ENCODE assay signal across 1 cellular context in the genomic region with DNA sequence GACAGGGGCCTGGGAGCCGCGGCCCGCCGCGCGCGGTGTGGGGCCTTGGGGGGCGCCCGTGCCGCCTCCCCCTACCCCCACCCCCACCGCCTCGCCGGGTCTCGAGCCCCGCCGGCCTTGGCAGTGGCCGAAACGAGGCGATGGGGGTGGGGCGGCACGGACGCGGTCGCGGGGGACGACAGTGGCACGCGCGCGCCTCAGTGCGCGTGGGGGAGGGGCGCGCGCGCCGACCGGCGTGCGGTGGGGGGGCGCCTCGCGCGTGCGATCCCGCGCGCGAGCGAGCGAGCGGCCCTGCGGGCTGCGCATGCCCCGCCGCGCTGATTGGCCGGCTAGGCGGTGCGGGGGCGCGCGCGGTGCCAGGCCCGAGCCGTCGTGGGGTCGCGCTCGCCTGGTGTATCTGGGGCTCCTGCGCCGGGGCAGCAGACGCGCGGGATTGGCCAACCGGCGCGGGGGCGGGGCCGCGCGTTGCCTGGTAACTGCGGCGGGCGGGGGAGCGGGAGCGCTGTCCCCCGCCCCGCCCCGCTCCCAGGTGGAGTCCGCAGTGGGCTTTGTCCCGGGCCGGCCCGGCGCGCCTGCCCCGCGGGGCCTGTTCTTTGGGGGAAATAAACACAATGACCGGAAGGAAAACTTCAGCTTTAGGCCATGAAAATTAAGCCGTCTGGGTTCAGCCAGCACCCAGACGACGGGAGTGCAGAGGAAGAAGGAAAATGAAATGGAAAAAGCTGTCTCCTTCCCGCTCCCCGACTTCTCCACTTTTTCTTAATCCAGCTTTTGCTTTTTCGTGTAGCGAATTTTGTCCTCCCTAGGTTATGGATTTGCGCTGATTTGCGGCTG.
TF ChIP-seq lines count a peak whose summit lies in the region.

No MANE protein-coding gene starts in this region.

TF ChIP-seq in HepG2, 621 proteins besides CTCF, POLR2A, EP300 and RAD21 (continued from another document and continues in another):
- TF ChIP-seq, protein P1, sequence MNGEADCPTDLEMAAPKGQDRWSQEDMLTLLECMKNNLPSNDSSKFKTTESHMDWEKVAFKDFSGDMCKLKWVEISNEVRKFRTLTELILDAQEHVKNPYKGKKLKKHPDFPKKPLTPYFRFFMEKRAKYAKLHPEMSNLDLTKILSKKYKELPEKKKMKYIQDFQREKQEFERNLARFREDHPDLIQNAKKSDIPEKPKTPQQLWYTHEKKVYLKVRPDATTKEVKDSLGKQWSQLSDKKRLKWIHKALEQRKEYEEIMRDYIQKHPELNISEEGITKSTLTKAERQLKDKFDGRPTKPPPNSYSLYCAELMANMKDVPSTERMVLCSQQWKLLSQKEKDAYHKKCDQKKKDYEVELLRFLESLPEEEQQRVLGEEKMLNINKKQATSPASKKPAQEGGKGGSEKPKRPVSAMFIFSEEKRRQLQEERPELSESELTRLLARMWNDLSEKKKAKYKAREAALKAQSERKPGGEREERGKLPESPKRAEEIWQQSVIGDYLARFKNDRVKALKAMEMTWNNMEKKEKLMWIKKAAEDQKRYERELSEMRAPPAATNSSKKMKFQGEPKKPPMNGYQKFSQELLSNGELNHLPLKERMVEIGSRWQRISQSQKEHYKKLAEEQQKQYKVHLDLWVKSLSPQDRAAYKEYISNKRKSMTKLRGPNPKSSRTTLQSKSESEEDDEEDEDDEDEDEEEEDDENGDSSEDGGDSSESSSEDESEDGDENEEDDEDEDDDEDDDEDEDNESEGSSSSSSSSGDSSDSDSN (CRISPR knock-in tag; IDR thresholded peaks at IDR 0.05) = peak; percentile 29; the same call in 1 of the 2 replicates
- TF ChIP-seq, protein P2, sequence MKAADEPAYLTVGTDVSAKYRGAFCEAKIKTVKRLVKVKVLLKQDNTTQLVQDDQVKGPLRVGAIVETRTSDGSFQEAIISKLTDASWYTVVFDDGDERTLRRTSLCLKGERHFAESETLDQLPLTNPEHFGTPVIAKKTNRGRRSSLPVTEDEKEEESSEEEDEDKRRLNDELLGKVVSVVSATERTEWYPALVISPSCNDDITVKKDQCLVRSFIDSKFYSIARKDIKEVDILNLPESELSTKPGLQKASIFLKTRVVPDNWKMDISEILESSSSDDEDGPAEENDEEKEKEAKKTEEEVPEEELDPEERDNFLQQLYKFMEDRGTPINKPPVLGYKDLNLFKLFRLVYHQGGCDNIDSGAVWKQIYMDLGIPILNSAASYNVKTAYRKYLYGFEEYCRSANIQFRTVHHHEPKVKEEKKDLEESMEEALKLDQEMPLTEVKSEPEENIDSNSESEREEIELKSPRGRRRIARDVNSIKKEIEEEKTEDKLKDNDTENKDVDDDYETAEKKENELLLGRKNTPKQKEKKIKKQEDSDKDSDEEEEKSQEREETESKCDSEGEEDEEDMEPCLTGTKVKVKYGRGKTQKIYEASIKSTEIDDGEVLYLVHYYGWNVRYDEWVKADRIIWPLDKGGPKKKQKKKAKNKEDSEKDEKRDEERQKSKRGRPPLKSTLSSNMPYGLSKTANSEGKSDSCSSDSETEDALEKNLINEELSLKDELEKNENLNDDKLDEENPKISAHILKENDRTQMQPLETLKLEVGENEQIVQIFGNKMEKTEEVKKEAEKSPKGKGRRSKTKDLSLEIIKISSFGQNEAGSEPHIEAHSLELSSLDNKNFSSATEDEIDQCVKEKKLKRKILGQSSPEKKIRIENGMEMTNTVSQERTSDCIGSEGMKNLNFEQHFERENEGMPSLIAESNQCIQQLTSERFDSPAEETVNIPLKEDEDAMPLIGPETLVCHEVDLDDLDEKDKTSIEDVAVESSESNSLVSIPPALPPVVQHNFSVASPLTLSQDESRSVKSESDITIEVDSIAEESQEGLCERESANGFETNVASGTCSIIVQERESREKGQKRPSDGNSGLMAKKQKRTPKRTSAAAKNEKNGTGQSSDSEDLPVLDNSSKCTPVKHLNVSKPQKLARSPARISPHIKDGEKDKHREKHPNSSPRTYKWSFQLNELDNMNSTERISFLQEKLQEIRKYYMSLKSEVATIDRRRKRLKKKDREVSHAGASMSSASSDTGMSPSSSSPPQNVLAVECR (CRISPR knock-in tag; IDR thresholded peaks at IDR 0.05; ENCODE audit: borderline replicate concordance) = peak; percentile 30; the same call in 1 of the 2 replicates
- TF ChIP-seq KDM2A (CRISPR knock-in tag; IDR thresholded peaks at IDR 0.05; ENCODE audit: borderline replicate concordance, low read depth) = no peak
- peak; percentile 50; the same call in 1 of the 2 replicates for TF ChIP-seq ZNF777 (CRISPR knock-in tag; IDR thresholded peaks at IDR 0.05)
- TF ChIP-seq ZNF564 (CRISPR knock-in tag; IDR thresholded peaks at IDR 0.05) = no peak
- peak; percentile 84; the same call in 1 of the 2 replicates for TF ChIP-seq ZNF740 (CRISPR knock-in tag; IDR thresholded peaks at IDR 0.05)
- TF ChIP-seq, protein P3, sequence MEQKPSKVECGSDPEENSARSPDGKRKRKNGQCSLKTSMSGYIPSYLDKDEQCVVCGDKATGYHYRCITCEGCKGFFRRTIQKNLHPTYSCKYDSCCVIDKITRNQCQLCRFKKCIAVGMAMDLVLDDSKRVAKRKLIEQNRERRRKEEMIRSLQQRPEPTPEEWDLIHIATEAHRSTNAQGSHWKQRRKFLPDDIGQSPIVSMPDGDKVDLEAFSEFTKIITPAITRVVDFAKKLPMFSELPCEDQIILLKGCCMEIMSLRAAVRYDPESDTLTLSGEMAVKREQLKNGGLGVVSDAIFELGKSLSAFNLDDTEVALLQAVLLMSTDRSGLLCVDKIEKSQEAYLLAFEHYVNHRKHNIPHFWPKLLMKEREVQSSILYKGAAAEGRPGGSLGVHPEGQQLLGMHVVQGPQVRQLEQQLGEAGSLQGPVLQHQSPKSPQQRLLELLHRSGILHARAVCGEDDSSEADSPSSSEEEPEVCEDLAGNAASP (CRISPR knock-in tag; IDR thresholded peaks at IDR 0.05; ENCODE audit: borderline replicate concordance) = 0 out of 2 replicates have a peak, but pooled peaks have one; percentile 29
- peak; percentile 85; the same call in 1 of the 3 replicates for TF ChIP-seq MXI1 (IDR thresholded peaks at IDR 0.05; ENCODE audit: borderline replicate concordance, low read depth, low read length)
- no peak for TF ChIP-seq SOX6 (IDR thresholded peaks at IDR 0.05)
- TF ChIP-seq SOX6 (CRISPR knock-in tag; IDR thresholded peaks at IDR 0.05) = peak; percentile 46; the same call in 1 of the 2 replicates
- no peak for TF ChIP-seq IRX3 (CRISPR knock-in tag; IDR thresholded peaks at IDR 0.05; ENCODE audit: borderline replicate concordance, low read depth)
- TF ChIP-seq CBFB (CRISPR knock-in tag; IDR thresholded peaks at IDR 0.05) = no peak
- TF ChIP-seq SOX13 (IDR thresholded peaks at IDR 0.05) = no peak
- TF ChIP-seq SOX13 (CRISPR knock-in tag; conservative IDR thresholded peaks at IDR 0.05 in 1 of 2, IDR thresholded peaks at IDR 0.05 in 1 of 2) = peak in 1 of 2 experiments; percentile 50; a peak in 1 of 4 replicates
- 0 out of 2 replicates have a peak, but pooled peaks have one; percentile 28 for TF ChIP-seq ZNF501 (CRISPR knock-in tag; IDR thresholded peaks at IDR 0.05)
- no peak for TF ChIP-seq NPAS2 (CRISPR knock-in tag; IDR thresholded peaks at IDR 0.05; ENCODE audit: borderline replicate concordance)
- TF ChIP-seq SIN3A (IDR thresholded peaks at IDR 0.05; ENCODE audit: borderline replicate concordance, low read depth, low read length) = peak; percentile 58; the same call in 1 of the 2 replicates
- no peak for TF ChIP-seq SRF (IDR thresholded peaks at IDR 0.05; ENCODE audit: low read depth, low read length)
- TF ChIP-seq SKI (IDR thresholded peaks at IDR 0.05; ENCODE audit: partially characterized antibody) = peak; percentile 5
- TF ChIP-seq SAP130 (CRISPR knock-in tag; IDR thresholded peaks at IDR 0.05; ENCODE audit: low read depth) = peak; percentile 73
- no peak for TF ChIP-seq DMAP1 (CRISPR knock-in tag; IDR thresholded peaks at IDR 0.05)
- peak; percentile 36 for TF ChIP-seq AGO2 (optimal IDR thresholded peaks at IDR 0.05; ENCODE audit: low read depth, low read length)
- TF ChIP-seq, protein P4, sequence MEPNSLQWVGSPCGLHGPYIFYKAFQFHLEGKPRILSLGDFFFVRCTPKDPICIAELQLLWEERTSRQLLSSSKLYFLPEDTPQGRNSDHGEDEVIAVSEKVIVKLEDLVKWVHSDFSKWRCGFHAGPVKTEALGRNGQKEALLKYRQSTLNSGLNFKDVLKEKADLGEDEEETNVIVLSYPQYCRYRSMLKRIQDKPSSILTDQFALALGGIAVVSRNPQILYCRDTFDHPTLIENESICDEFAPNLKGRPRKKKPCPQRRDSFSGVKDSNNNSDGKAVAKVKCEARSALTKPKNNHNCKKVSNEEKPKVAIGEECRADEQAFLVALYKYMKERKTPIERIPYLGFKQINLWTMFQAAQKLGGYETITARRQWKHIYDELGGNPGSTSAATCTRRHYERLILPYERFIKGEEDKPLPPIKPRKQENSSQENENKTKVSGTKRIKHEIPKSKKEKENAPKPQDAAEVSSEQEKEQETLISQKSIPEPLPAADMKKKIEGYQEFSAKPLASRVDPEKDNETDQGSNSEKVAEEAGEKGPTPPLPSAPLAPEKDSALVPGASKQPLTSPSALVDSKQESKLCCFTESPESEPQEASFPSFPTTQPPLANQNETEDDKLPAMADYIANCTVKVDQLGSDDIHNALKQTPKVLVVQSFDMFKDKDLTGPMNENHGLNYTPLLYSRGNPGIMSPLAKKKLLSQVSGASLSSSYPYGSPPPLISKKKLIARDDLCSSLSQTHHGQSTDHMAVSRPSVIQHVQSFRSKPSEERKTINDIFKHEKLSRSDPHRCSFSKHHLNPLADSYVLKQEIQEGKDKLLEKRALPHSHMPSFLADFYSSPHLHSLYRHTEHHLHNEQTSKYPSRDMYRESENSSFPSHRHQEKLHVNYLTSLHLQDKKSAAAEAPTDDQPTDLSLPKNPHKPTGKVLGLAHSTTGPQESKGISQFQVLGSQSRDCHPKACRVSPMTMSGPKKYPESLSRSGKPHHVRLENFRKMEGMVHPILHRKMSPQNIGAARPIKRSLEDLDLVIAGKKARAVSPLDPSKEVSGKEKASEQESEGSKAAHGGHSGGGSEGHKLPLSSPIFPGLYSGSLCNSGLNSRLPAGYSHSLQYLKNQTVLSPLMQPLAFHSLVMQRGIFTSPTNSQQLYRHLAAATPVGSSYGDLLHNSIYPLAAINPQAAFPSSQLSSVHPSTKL (CRISPR knock-in tag; IDR thresholded peaks at IDR 0.05) = peak; percentile 34; the same call in 1 of the 2 replicates
- TF ChIP-seq, protein P5, sequence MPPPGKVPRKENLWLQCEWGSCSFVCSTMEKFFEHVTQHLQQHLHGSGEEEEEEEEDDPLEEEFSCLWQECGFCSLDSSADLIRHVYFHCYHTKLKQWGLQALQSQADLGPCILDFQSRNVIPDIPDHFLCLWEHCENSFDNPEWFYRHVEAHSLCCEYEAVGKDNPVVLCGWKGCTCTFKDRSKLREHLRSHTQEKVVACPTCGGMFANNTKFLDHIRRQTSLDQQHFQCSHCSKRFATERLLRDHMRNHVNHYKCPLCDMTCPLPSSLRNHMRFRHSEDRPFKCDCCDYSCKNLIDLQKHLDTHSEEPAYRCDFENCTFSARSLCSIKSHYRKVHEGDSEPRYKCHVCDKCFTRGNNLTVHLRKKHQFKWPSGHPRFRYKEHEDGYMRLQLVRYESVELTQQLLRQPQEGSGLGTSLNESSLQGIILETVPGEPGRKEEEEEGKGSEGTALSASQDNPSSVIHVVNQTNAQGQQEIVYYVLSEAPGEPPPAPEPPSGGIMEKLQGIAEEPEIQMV (CRISPR knock-in tag; IDR thresholded peaks at IDR 0.05; ENCODE audit: low read depth) = no peak
- TF ChIP-seq, protein P6, sequence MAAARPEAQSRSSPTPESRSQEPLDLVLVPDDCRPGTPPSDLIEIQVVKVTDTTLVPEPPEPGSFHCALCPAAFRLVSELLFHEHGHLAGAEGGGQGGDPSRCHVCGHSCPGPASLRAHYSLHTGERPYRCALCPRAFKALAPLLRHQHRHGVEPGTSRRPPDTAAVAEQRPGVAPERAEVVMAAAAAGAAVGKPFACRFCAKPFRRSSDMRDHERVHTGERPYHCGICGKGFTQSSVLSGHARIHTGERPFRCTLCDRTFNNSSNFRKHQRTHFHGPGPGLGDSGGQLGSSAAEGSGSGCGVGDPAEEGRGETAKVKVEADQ (CRISPR knock-in tag; IDR thresholded peaks at IDR 0.05; ENCODE audit: borderline replicate concordance) = peak; percentile 68; the same call in 1 of the 2 replicates
- peak; percentile 54; the same call in 1 of the 2 replicates for TF ChIP-seq CEBPB (IDR thresholded peaks at IDR 0.05; ENCODE audit: borderline replicate concordance, low read depth, low read length)
- TF ChIP-seq YEATS4 (CRISPR knock-in tag; IDR thresholded peaks at IDR 0.05; ENCODE audit: borderline replicate concordance) = 0 out of 2 replicates have a peak, but pooled peaks have one; percentile 15
- 0 out of 2 replicates have a peak, but pooled peaks have one; percentile 19 for TF ChIP-seq ZNF567 (CRISPR knock-in tag; IDR thresholded peaks at IDR 0.05; ENCODE audit: borderline replicate concordance)
- TF ChIP-seq FOXK1 (CRISPR knock-in tag; IDR thresholded peaks at IDR 0.05; ENCODE audit: borderline replicate concordance, low read depth) = no peak
- TF ChIP-seq RORA (CRISPR knock-in tag; IDR thresholded peaks at IDR 0.05) = no peak
- no peak for TF ChIP-seq ARHGAP35 (CRISPR knock-in tag; IDR thresholded peaks at IDR 0.05; ENCODE audit: borderline replicate concordance)
- TF ChIP-seq RBM39 (IDR thresholded peaks at IDR 0.05; ENCODE audit: low read depth, low read length, poor library complexity, severe bottlenecking) = peak; percentile 2
- TF ChIP-seq HNRNPLL (IDR thresholded peaks at IDR 0.05; ENCODE audit: low read depth, low read length, poor library complexity, severe bottlenecking) = peak; percentile 71
- TF ChIP-seq ZNF788 (CRISPR knock-in tag; IDR thresholded peaks at IDR 0.05; ENCODE audit: borderline replicate concordance) = peak; percentile 19; the same call in 1 of the 2 replicates
- peak; percentile 25; the same call in 1 of the 2 replicates for TF ChIP-seq ERF (CRISPR knock-in tag; IDR thresholded peaks at IDR 0.05)
- 0 out of 2 replicates have a peak, but pooled peaks have one; percentile 24 for TF ChIP-seq ZBTB7B (CRISPR knock-in tag; IDR thresholded peaks at IDR 0.05)
- TF ChIP-seq, protein P7, sequence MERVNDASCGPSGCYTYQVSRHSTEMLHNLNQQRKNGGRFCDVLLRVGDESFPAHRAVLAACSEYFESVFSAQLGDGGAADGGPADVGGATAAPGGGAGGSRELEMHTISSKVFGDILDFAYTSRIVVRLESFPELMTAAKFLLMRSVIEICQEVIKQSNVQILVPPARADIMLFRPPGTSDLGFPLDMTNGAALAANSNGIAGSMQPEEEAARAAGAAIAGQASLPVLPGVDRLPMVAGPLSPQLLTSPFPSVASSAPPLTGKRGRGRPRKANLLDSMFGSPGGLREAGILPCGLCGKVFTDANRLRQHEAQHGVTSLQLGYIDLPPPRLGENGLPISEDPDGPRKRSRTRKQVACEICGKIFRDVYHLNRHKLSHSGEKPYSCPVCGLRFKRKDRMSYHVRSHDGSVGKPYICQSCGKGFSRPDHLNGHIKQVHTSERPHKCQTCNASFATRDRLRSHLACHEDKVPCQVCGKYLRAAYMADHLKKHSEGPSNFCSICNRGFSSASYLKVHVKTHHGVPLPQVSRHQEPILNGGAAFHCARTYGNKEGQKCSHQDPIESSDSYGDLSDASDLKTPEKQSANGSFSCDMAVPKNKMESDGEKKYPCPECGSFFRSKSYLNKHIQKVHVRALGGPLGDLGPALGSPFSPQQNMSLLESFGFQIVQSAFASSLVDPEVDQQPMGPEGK (CRISPR knock-in tag; IDR thresholded peaks at IDR 0.05) = peak; percentile 28; the same call in 1 of the 2 replicates
- TF ChIP-seq BRCA1 (CRISPR knock-in tag; IDR thresholded peaks at IDR 0.05) = no peak
- peak; percentile 90 for TF ChIP-seq RFX5 (IDR thresholded peaks at IDR 0.05; ENCODE audit: low read depth, low read length)
